In genomic region chr10:97550336-97551149, GRCh38 we compare ENCODE assay signal across 15 cellular contexts. TPM values are rescaled to one million over a fixed set of nuclear protein-coding genes. Genes with fewer than 3 reads are reported as not detected.
DNase-seq lines count a peak whose midpoint lies in the region; ATAC-seq and TF ChIP-seq lines count a peak whose summit lies in the region.
"Had no signal": no experiment of that assay in that cellular context is flagged by ENCODE, and none has a peak within 500 bp of the region (broad histone marks: within the 10 kb centered on the region; RNA-seq: fewer than 3 reads in every experiment).

No MANE protein-coding gene starts in this region.

- H4K12ac ChIP-seq in trophoblast cell (ENCODE audit: low read depth, low read length), result no peak overlapping the region

- H2BK120ac ChIP-seq in trophoblast cell (ENCODE audit: insufficient read depth, low read length, poor library complexity), result peak overlapping the region; percentile 49

- DNase-seq in DMS79 treated with DMSO at 0.1 percent for 48 hours (lab: John Stamatoyannopoulos, UW), result peak; percentile 37
- DNase-seq in NT2/D1 (ENCODE audit: low read depth, low spot score), result no peak
- no peak for DNase-seq in trophoblast cell
- no peak for DNase-seq in NCI-H446 treated with DMSO at 0.1 percent for 48 hours (lab: John Stamatoyannopoulos, UW)
- DNase-seq in activated CD4-positive, CD25-positive, alpha-beta regulatory T cell (lab: John Stamatoyannopoulos, UW), result no peak
- no peak for DNase-seq in NCI-H1092 treated with DMSO at 0.1 percent for 48 hours (lab: John Stamatoyannopoulos, UW)
- DNase-seq: activated CD4-positive, alpha-beta T cell treated with anti-CD3 and anti-CD28 coated beads, Interleukin-2, amount 10 ng/mL, durations not matched to agents 24 days and 14 days; activated gamma-delta T cell; dermis blood vessel endothelial cell; HCEC 1CT; NCI-H748 treated with DMSO at 0.1 percent for 48 hours; stimulated activated CD4-positive, alpha-beta T cell treated with anti-CD3 and anti-CD28 coated beads, Interleukin-1b, Interleukin-23, amount 100 ng/mL, for 48 hours had no signal

- no peak for ATAC-seq in gastroesophageal sphincter
- no peak for ATAC-seq in HG03571 (IDR thresholded peaks at IDR 0.05; ENCODE audit: unreplicated experiment)

- peaks cover 2% of the 10 kb centered on the region for H3K79me2 ChIP-seq in trophoblast cell (ENCODE audit: control insufficient read depth, insufficient read depth, low read length, poor library complexity)

- peak overlapping the region; percentile 17 for H3K4ac ChIP-seq in trophoblast cell (ENCODE audit: low read depth, low read length)

- no peak overlapping the region for H2AFZ ChIP-seq in trophoblast cell (ENCODE audit: insufficient read depth, low read length, poor library complexity)

- H4K91ac ChIP-seq in trophoblast cell (ENCODE audit: low read depth, low read length), result peak overlapping the region; percentile 96

- no peak overlapping the region for H3K23ac ChIP-seq in trophoblast cell (ENCODE audit: low read length)

- no peak for TF ChIP-seq EP300 in gastroesophageal sphincter (IDR thresholded peaks at IDR 0.05)

- TF ChIP-seq POLR2A in gastroesophageal sphincter (IDR thresholded peaks at IDR 0.05), result no peak

- H2BK5ac ChIP-seq in trophoblast cell (ENCODE audit: low read depth, low read length, poor library complexity), result peak overlapping the region; percentile 74

- H3K27ac ChIP-seq in gastroesophageal sphincter (peak overlapping the region in 3 of 4 donors; percentile 47 to 58 (median 54)), trophoblast cell (ENCODE audit: low read depth, low read length) (peak overlapping the region; percentile 83)

- TF ChIP-seq CTCF in gastroesophageal sphincter (IDR thresholded peaks at IDR 0.05), result no peak

- peaks cover 16% of the 10 kb centered on the region for H3K4me1 ChIP-seq in NT2/D1 (ENCODE audit: insufficient read depth, insufficient read length)
- peaks cover 0 to 51% (median 0%) of the 10 kb centered on the region in 3 donors for H3K4me1 ChIP-seq in gastroesophageal sphincter
- H3K4me1 ChIP-seq in trophoblast cell (ENCODE audit: control insufficient read depth in 1 of 2, insufficient read depth in 2 of 2, low read length in 2 of 2), result peaks cover 31 to 37% of the 10 kb centered on the region in 2 experiments

- WGBS in gastroesophageal sphincter (ENCODE audit: low coverage in 1 of 2), 2 donors, result 79 to 94% methylated on average over 3 to 5 of the region's 10 CpGs
- no CpG with 5 or more reads among the region's 10 CpGs for WGBS in trophoblast cell (ENCODE audit: extremely low coverage, insufficient coverage, insufficient read length)

- H4K8ac ChIP-seq in trophoblast cell (ENCODE audit: low read depth, low read length), result peak overlapping the region; percentile 79

- peak overlapping the region; percentile 52 for H3K18ac ChIP-seq in trophoblast cell (ENCODE audit: low read length)

- H3K14ac ChIP-seq in trophoblast cell (ENCODE audit: low read length), result peak overlapping the region; percentile 69

- peaks cover 3% of the 10 kb centered on the region for H3K36me3 ChIP-seq in NT2/D1 (ENCODE audit: insufficient read depth, insufficient read length, low read length)
- no peaks in the 10 kb centered on the region for H3K36me3 ChIP-seq in gastroesophageal sphincter
- no peaks in the 10 kb centered on the region for H3K36me3 ChIP-seq in trophoblast cell (ENCODE audit: control insufficient read depth in 1 of 2, insufficient read depth in 2 of 2, low read length in 2 of 2)

- no peak overlapping the region for H3K4me3 ChIP-seq in NT2/D1 (ENCODE audit: insufficient read length, low read depth)
- no peak overlapping the region for H3K4me3 ChIP-seq in gastroesophageal sphincter
- H3K4me3 ChIP-seq in trophoblast cell (ENCODE audit: low read depth, low read length), result no peak overlapping the region

- peak overlapping the region; percentile 56 for H3K9ac ChIP-seq in NT2/D1 (ENCODE audit: insufficient read length, low read depth)
- no peak overlapping the region for H3K9ac ChIP-seq in trophoblast cell (ENCODE audit: low read length)

- H3K9me3 ChIP-seq in NT2/D1 (ENCODE audit: insufficient read depth, low read length) (0 out of 2 replicates have a peak, but pooled peaks cover 8% of the 10 kb centered on the region), gastroesophageal sphincter (no peaks in the 10 kb centered on the region), trophoblast cell (ENCODE audit: insufficient read depth, low read depth, low read length) (no peaks in the 10 kb centered on the region)

- H2AK5ac ChIP-seq in trophoblast cell (ENCODE audit: low read length), result peak overlapping the region; percentile 8

- H3K27me3 ChIP-seq in NT2/D1 (ENCODE audit: insufficient read depth, insufficient read length) (no peaks in the 10 kb centered on the region), gastroesophageal sphincter (no peaks in the 10 kb centered on the region), trophoblast cell (ENCODE audit: insufficient read depth, low read length) (no peaks in the 10 kb centered on the region)

- no peak overlapping the region for H3K4me2 ChIP-seq in trophoblast cell (ENCODE audit: low read length)

- H3K79me1 ChIP-seq in trophoblast cell (ENCODE audit: low read length), result peaks cover 24% of the 10 kb centered on the region

- peak overlapping the region; percentile 31 for H2BK12ac ChIP-seq in trophoblast cell (ENCODE audit: low read length)

RNA-seq across cellular contexts. Expression of gene ANKRD2, which starts 22.0 kb away (rescaled TPM):
- total RNA-seq in gastroesophageal sphincter, result under 1 TPM in 1 of 4 donors, not detected in 3; 0.54 TPM
- 0.25 and 0.39 TPM in 2 replicates for polyA plus RNA-seq in trophoblast cell (2013)
- total RNA-seq: activated CD4-positive, alpha-beta T cell treated with anti-CD3 and anti-CD28 coated beads, Interleukin-2, amount 10 ng/mL, durations not matched to agents 24 days and 14 days; natural killer cell treated with Interleukin-12 subunit alpha and Interleukin-12 subunit beta and Interleukin-15 and Interleukin-18, amount 100 ng/mL, for 72 hours had no signal

RNA-seq across cellular contexts. Expression of gene HOGA1, which starts 33.6 kb away (rescaled TPM):
- total RNA-seq in gastroesophageal sphincter, result 1 to 10 TPM in 2 of 4 donors, under 1 TPM in 2; 0.62 to 2.5 (median 1.1) TPM
- 0.01 TPM in 1 of 2 replicates, not detected in the other for polyA plus RNA-seq in trophoblast cell (2013)
- total RNA-seq: activated CD4-positive, alpha-beta T cell treated with anti-CD3 and anti-CD28 coated beads, Interleukin-2, amount 10 ng/mL, durations not matched to agents 24 days and 14 days; natural killer cell treated with Interleukin-12 subunit alpha and Interleukin-12 subunit beta and Interleukin-15 and Interleukin-18, amount 100 ng/mL, for 72 hours had no signal

RNA-seq across cellular contexts. Expression of gene C10orf62, which starts 39.0 kb away (rescaled TPM):
- total RNA-seq in gastroesophageal sphincter, result not detected
- not detected in 2 replicates for polyA plus RNA-seq in trophoblast cell (2013)
- total RNA-seq: activated CD4-positive, alpha-beta T cell treated with anti-CD3 and anti-CD28 coated beads, Interleukin-2, amount 10 ng/mL, durations not matched to agents 24 days and 14 days; natural killer cell treated with Interleukin-12 subunit alpha and Interleukin-12 subunit beta and Interleukin-15 and Interleukin-18, amount 100 ng/mL, for 72 hours had no signal

RNA-seq across cellular contexts. Expression of gene UBTD1, which starts 51.8 kb away (rescaled TPM):
- 10 to 100 TPM in 1 of 4 donors, 1 to 10 TPM in 3; 2.9 to 16.2 (median 8.9) TPM for total RNA-seq in gastroesophageal sphincter
- 12.9 and 13.5 TPM in 2 replicates for polyA plus RNA-seq in trophoblast cell (2013)

RNA-seq across cellular contexts. Expression of gene MMS19, which starts 52.3 kb away (rescaled TPM):
- 10 to 100 TPM; 44.3 to 75.8 (median 51.8) TPM for total RNA-seq in gastroesophageal sphincter
- polyA plus RNA-seq in trophoblast cell (2013), result 91.9 and 93.6 TPM in 2 replicates
